ENCODE assay signal across 9 cellular contexts in genomic region chr11:78432058-78432515, GRCh38. TPM values are rescaled to one million over a fixed set of nuclear protein-coding genes. Genes with fewer than 3 reads are reported as not detected.
DNase-seq lines count a peak whose midpoint lies in the region; ATAC-seq, FAIRE-seq and TF ChIP-seq lines count a peak whose summit lies in the region.
"Had no signal": no experiment of that assay in that cellular context is flagged by ENCODE, and none has a peak within 500 bp of the region (broad histone marks: within the 10 kb centered on the region; RNA-seq: fewer than 3 reads in every experiment).

No MANE protein-coding gene starts in this region.

- H3K27me3 ChIP-seq in bronchial epithelial cell (ENCODE audit: control insufficient read depth, insufficient read depth, low read length) (no peaks in the 10 kb centered on the region), neural progenitor cell (no peaks in the 10 kb centered on the region)

- no peak overlapping the region for H3K27ac ChIP-seq in neural progenitor cell

- no peaks in the 10 kb centered on the region for H3K4me1 ChIP-seq in neural progenitor cell

- H2AFZ ChIP-seq in neural progenitor cell (replicated peaks), result no peak overlapping the region

- no peak overlapping the region for H3K4me3 ChIP-seq in bronchial epithelial cell (ENCODE audit: low read depth, low read length)
- H3K4me3 ChIP-seq in neural progenitor cell, result no peak overlapping the region

- no peak overlapping the region for H3K27ac Mint-ChIP-seq in neural progenitor cell

- FAIRE-seq in D721Med (lab: Jason Lieb, UNC) (no peak), bronchial epithelial cell (lab: Jason Lieb, UNC) (peak; percentile 13)

- H4K20me1 ChIP-seq in neural progenitor cell (ENCODE audit: low read depth), result no peaks in the 10 kb centered on the region

- peaks cover under 1% of the 10 kb centered on the region for H3K36me3 Mint-ChIP-seq in neural progenitor cell

- H3K9me3 Mint-ChIP-seq in neural progenitor cell, result no peaks in the 10 kb centered on the region

- no peak for DNase-seq in D721Med (ENCODE audit: insufficient read length, low spot score)
- peak; percentile 19 for DNase-seq in HT1080 (ENCODE audit: low read depth)
- no peak for DNase-seq in bronchial epithelial cell (ENCODE audit: low read depth)
- DNase-seq in neural progenitor cell (ENCODE audit: low spot score), result peak; percentile 52
- DNase-seq in hippocampal formation (lab: John Stamatoyannopoulos, UW), result no peak
- DNase-seq in Ammon's horn (ENCODE audit: low spot score), result no peak
- DNase-seq: stimulated activated CD4-positive, alpha-beta T cell treated with anti-CD3 and anti-CD28 coated beads, Interleukin-2, amount 100 ng/mL, for 24 hours had no signal

- ATAC-seq in HG03095 (IDR thresholded peaks at IDR 0.05; ENCODE audit: unreplicated experiment) (no peak), GM19023 (IDR thresholded peaks at IDR 0.05; ENCODE audit: unreplicated experiment) (no peak)

- no peaks in the 10 kb centered on the region for H3F3A ChIP-seq in neural progenitor cell (ENCODE audit: low read depth)

- no peak overlapping the region for H3K4me3 Mint-ChIP-seq in neural progenitor cell

- H3K9me3 ChIP-seq in neural progenitor cell (ENCODE audit: low read depth), result no peaks in the 10 kb centered on the region

- no peak overlapping the region for H3K4me2 ChIP-seq in neural progenitor cell

- no peaks in the 10 kb centered on the region for H3K79me2 ChIP-seq in neural progenitor cell (ENCODE audit: low read depth)

- no peak overlapping the region for H3K9ac ChIP-seq in neural progenitor cell

- peaks cover 2% of the 10 kb centered on the region for H3K27me3 Mint-ChIP-seq in neural progenitor cell (ENCODE audit: insufficient read depth, low read depth)

- no peaks in the 10 kb centered on the region for H3K36me3 ChIP-seq in bronchial epithelial cell (ENCODE audit: control insufficient read depth, insufficient read depth, low read length)
- H3K36me3 ChIP-seq in neural progenitor cell, result no peaks in the 10 kb centered on the region

- TF ChIP-seq CTCF in D721Med (IDR thresholded peaks at IDR 0.05; ENCODE audit: insufficient read depth, missing control alignments), result peak; percentile 44
- TF ChIP-seq CTCF in bronchial epithelial cell (IDR thresholded peaks at IDR 0.05; ENCODE audit: insufficient read depth, low read length, severe bottlenecking), result peak; percentile 43
- peak; percentile 65 for TF ChIP-seq CTCF in neural progenitor cell (IDR thresholded peaks at IDR 0.05)

- H3K4me1 Mint-ChIP-seq in neural progenitor cell, result no peaks in the 10 kb centered on the region

RNA-seq across cellular contexts. Expression of gene GAB2, which starts 14.5 kb away (rescaled TPM):
- total RNA-seq in HT1080 (2014; rRNA removed; shearing (Covaris generic)), result 1.5 and 1.9 TPM in 2 replicates
- polyA plus RNA-seq in HT1080 (2015; cell fraction: cytosol; rRNA removed), result 1.9 and 2.4 TPM in 2 replicates
- 2.1 and 4.1 TPM in 2 replicates for polyA plus RNA-seq in HT1080 (2015; cell fraction: nucleus; rRNA removed)
- total RNA-seq in bronchial epithelial cell (6.6 and 7.9 TPM in 2 replicates), neural progenitor cell (ENCODE audit: low replicate concordance) (11.1 and 21.6 TPM in 2 replicates)

Comparison
In these comparisons a context has a peak if more than half of its experiments do, and no peak if none do; other contexts are left out.
1. DNase-seq: peak in HT1080 (single experiment) and neural progenitor cell (single experiment); none in D721Med (single experiment), bronchial epithelial cell (single experiment), hippocampal formation (0 of 2) and Ammon's horn (single experiment).
2. Peak in every context shown above with its lines, with median percentiles within 50 percentile points of each other: CTCF ChIP-seq.